ENCODE assay signal across 18 cellular contexts in genomic region chr15:60795471-60795870, GRCh38.
DNase-seq lines count a peak whose midpoint lies in the region; ATAC-seq, FAIRE-seq and TF ChIP-seq lines count a peak whose summit lies in the region.
"Had no signal": no experiment of that assay in that cellular context is flagged by ENCODE, and none has a peak within 500 bp of the region (broad histone marks: within the 10 kb centered on the region; RNA-seq: fewer than 3 reads in every experiment).

No MANE protein-coding gene starts in this region.

- intact Hi-C loops in GM12878 (cut with micrococcal nuclease; ENCODE audit: unreplicated experiment), result loop anchor here (5.0 kb wide), 4 partner anchors 107 to 208 kb away; no protein-coding TSS in a partner anchor

- H3K4me1 ChIP-seq in GM12878 (ENCODE audit: control insufficient read depth, insufficient read depth, low read length), result peaks cover 19% of the 10 kb centered on the region
- H3K4me1 ChIP-seq in thymus (ENCODE audit: control insufficient read depth, insufficient read depth, low read length), result no peaks in the 10 kb centered on the region

- H3K79me2 ChIP-seq in GM12878 (ENCODE audit: control insufficient read depth, insufficient read depth, low read length), result no peaks in the 10 kb centered on the region

- H3K36me3 Mint-ChIP-seq in activated naive CD4-positive, alpha-beta T cell treated with anti-CD3 and anti-CD28 coated beads, Interleukin-2, amount 50 U/mL, for 24 hours, result peaks cover 11% of the 10 kb centered on the region

- no peak for FAIRE-seq in GM12878 (lab: Jason Lieb, UNC)
- FAIRE-seq: HepG2 had no signal

- H2AFZ ChIP-seq in GM12878 (ENCODE audit: control insufficient read depth, low read depth, low read length), result no peak overlapping the region

- H3K27ac Mint-ChIP-seq in activated naive CD4-positive, alpha-beta T cell treated with anti-CD3 and anti-CD28 coated beads, Interleukin-2, amount 50 U/mL, for 24 hours, result peak overlapping the region; percentile 73

- H3K9ac ChIP-seq in GM12878 (ENCODE audit: control insufficient read depth, insufficient read depth, low read length), result no peak overlapping the region

- no peaks in the 10 kb centered on the region for H4K20me1 ChIP-seq in GM12878 (ENCODE audit: control insufficient read depth, insufficient read depth)

- TF ChIP-seq POLR2A in GM12878 (IDR thresholded peaks at IDR 0.05; ENCODE audit: low read depth, low read length), result no peak

- peak overlapping the region; percentile 67 for H3K4me2 ChIP-seq in GM12878 (ENCODE audit: control insufficient read depth, insufficient read depth)

- POLR2A ChIA-PET in GM12878 (lab: Charles Lee), result no interaction called here

- WGBS in GM12878 (ENCODE audit: insufficient coverage, insufficient replicate concordance, low lambda C conversion rate, missing lambda C conversion rate), result 3% methylated on average over 2 of the region's 2 CpGs
- 97% methylated on average over 2 of the region's 2 CpGs for WGBS in thymus

- H3K4me3 Mint-ChIP-seq in activated naive CD4-positive, alpha-beta T cell treated with anti-CD3 and anti-CD28 coated beads, Interleukin-2, amount 50 U/mL, for 24 hours, result peak overlapping the region; percentile 11

- CTCF ChIA-PET in GM12878 (lab: Yijun Ruan, JAX), result no interaction called here

- H3K27ac ChIP-seq in GM12878 (ENCODE audit: control insufficient read depth, insufficient read depth) (no peak overlapping the region), thymus (ENCODE audit: low read depth) (peak overlapping the region; percentile 31)
- H3K27ac ChIP-seq: esophagus squamous epithelium, left lung, stomach, upper lobe of left lung had no signal

- in situ Hi-C loops in GM12878 (cut with MboI), result no loop called here

- SMC1A ChIA-PET in GM12878 (lab: Charles Lee; ENCODE audit: uncharacterized antibody, unreplicated experiment), result interaction anchor here (0.8 to 1.7 kb wide), 11 partner anchors 14 to 245 kb away, joined by 3 to 6 read pairs (median 3); no protein-coding TSS in a partner anchor

- no peak for DNase-seq in activated naive CD4-positive, alpha-beta T cell treated with anti-CD3 and anti-CD28 coated beads, Interleukin-2, amount 50 U/mL, for 16 hours
- DNase-seq in GM12878 (ENCODE audit: low read depth, low spot score) (no peak), hippocampal formation (lab: John Stamatoyannopoulos, UW) (no peak), GDM1 (lab: John Stamatoyannopoulos, UW) (no peak)
- DNase-seq: esophagus squamous epithelium, left lung, NCI-H1436, NCI-H2171 treated with DMSO at 0.1 percent for 48 hours, retina, stomach, T-helper 9 cell, upper lobe of left lung had no signal

- no peak for TF ChIP-seq CTCF in GM12878 (IDR thresholded peaks at IDR 0.05 in 2 of 3, conservative IDR thresholded peaks at IDR 0.05 in 1 of 3; ENCODE audit: control insufficient read depth in 2 of 3, extremely low read depth in 1 of 3, insufficient read depth in 1 of 3, low read depth in 3 of 3, low read length in 3 of 3)

- H3K27me3 ChIP-seq in GM12878 (replicated peaks in 1 of 2; ENCODE audit: control insufficient read depth in 2 of 2, insufficient read depth in 2 of 2, low read length in 1 of 2), result no peaks in the 10 kb centered on the region
- no peaks in the 10 kb centered on the region for H3K27me3 ChIP-seq in thymus (ENCODE audit: control insufficient read depth, insufficient read depth)
- H3K27me3 ChIP-seq: esophagus squamous epithelium, left lung, stomach, upper lobe of left lung had no signal

- H3K9me3 ChIP-seq in GM12878 (replicated peaks; ENCODE audit: control insufficient read depth, insufficient read depth, low read length) (peaks cover 11% of the 10 kb centered on the region; the same call in 2 of the 3 replicates), thymus (ENCODE audit: control insufficient read depth) (no peaks in the 10 kb centered on the region)
- H3K9me3 ChIP-seq: esophagus squamous epithelium had no signal

- TF ChIP-seq RAD21 in GM12878 (IDR thresholded peaks at IDR 0.05; ENCODE audit: insufficient read depth, low read depth, low read length), result no peak

- peaks cover 45% of the 10 kb centered on the region for H3K4me1 Mint-ChIP-seq in activated naive CD4-positive, alpha-beta T cell treated with anti-CD3 and anti-CD28 coated beads, Interleukin-2, amount 50 U/mL, for 24 hours

- BruUV-seq in GM12878 (replicated peaks; lab: Mats Ljungman, UMichigan), result no TSS peak

- H3K27me3 Mint-ChIP-seq in activated naive CD4-positive, alpha-beta T cell treated with anti-CD3 and anti-CD28 coated beads, Interleukin-2, amount 50 U/mL, for 24 hours, result no peaks in the 10 kb centered on the region

- peak; percentile 16 for ATAC-seq in HG02885 (IDR thresholded peaks at IDR 0.05; ENCODE audit: poor library complexity, unreplicated experiment)
- ATAC-seq in GM12878, result peak; percentile 47
- no peak for ATAC-seq in HG02852 (IDR thresholded peaks at IDR 0.05; ENCODE audit: unreplicated experiment)
- ATAC-seq: HepG2, left lung, Panc1 had no signal

- H3K4me3 ChIP-seq in GM12878 (no peak overlapping the region), thymus (ENCODE audit: low read length) (no peak overlapping the region)
- H3K4me3 ChIP-seq: esophagus squamous epithelium, left lung, stomach, upper lobe of left lung had no signal

- H3K36me3 ChIP-seq in GM12878 (ENCODE audit: control insufficient read depth in 2 of 2, insufficient read depth in 2 of 2, low read length in 1 of 2) (no peaks in the 10 kb centered on the region), thymus (ENCODE audit: control insufficient read depth, insufficient read depth) (no peaks in the 10 kb centered on the region)
- H3K36me3 ChIP-seq: esophagus squamous epithelium, left lung, stomach, upper lobe of left lung had no signal

- H3K9me3 Mint-ChIP-seq in activated naive CD4-positive, alpha-beta T cell treated with anti-CD3 and anti-CD28 coated beads, Interleukin-2, amount 50 U/mL, for 24 hours, result peaks cover 9% of the 10 kb centered on the region

- no peak for TF ChIP-seq EP300 in GM12878 (IDR thresholded peaks at IDR 0.05; ENCODE audit: borderline replicate concordance in 1 of 2, control insufficient read depth in 1 of 2, low read depth in 2 of 2, low read length in 2 of 2)

- RAD21 ChIA-PET in GM12878 (lab: Charles Lee; ENCODE audit: unreplicated experiment), result interaction anchor here (0.9 to 1.6 kb wide), 5 partner anchors 14 to 203 kb away, joined by 3 to 9 read pairs (median 3); no protein-coding TSS in a partner anchor

TF ChIP-seq in GM12878, 131 proteins besides CTCF, POLR2A, EP300 and RAD21:
- TF ChIP-seq GATAD2B (conservative IDR thresholded peaks at IDR 0.05; ENCODE audit: low read depth) (0 out of 2 replicates have a peak, but pooled peaks have one; percentile 4), SMARCA5 (IDR thresholded peaks at IDR 0.05) (peak; percentile 47; the same call in 1 of the 2 replicates), BMI1 (IDR thresholded peaks at IDR 0.05; ENCODE audit: borderline replicate concordance) (no peak), SIX5 (IDR thresholded peaks at IDR 0.05; ENCODE audit: low read depth, low read length, severe bottlenecking) (no peak)
